ENCODE assay signal across 17 cellular contexts in the genomic region with DNA sequence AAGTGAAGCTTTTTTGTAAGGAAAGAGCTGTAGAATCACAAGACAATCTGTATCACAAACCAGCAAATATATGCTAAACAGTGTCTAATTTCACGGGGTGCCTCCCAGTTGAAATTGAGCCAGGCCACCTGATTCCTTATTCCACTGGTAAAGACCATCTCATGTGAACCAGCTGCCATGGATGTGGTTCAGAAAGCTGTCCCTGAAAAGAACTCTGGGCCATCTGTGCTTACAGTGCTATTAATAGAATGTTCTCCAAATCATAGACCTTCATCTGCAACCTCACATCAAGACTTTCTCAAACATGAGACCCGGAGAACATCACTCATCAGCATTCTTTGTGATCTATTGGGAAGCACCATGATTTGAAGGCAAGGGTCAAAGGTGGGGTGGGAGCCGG.
DNase-seq lines count a peak whose midpoint lies in the region; ATAC-seq, FAIRE-seq and TF ChIP-seq lines count a peak whose summit lies in the region.
"Had no signal": no experiment of that assay in that cellular context is flagged by ENCODE, and none has a peak within 500 bp of the region (broad histone marks: within the 10 kb centered on the region; RNA-seq: fewer than 3 reads in every experiment).

No MANE protein-coding gene starts in this region.

- no peaks in the 10 kb centered on the region for H3K27me3 ChIP-seq in psoas muscle (ENCODE audit: insufficient read depth in 3 of 3, low read length in 2 of 3)
- peaks cover 0 to 3% (median 0%) of the 10 kb centered on the region in 4 donors for H3K27me3 ChIP-seq in pancreas
- H3K27me3 ChIP-seq: BLaER1 had no signal

- H3K9me3 ChIP-seq in psoas muscle = no peaks in the 10 kb centered on the region
- no peaks in the 10 kb centered on the region for H3K9me3 ChIP-seq in pancreas
- H3K9me3 ChIP-seq: BLaER1 had no signal

- H3K36me3 ChIP-seq in psoas muscle (ENCODE audit: insufficient read depth in 1 of 2, low read depth in 1 of 2) (no peaks in the 10 kb centered on the region), pancreas (no peaks in the 10 kb centered on the region)
- H3K36me3 ChIP-seq: BLaER1 had no signal

- H3K27ac ChIP-seq in psoas muscle = no peak overlapping the region
- no peak overlapping the region for H3K27ac ChIP-seq in pancreas
- H3K27ac ChIP-seq: BLaER1 had no signal

- no peaks in the 10 kb centered on the region for H3K9me3 Mint-ChIP-seq in glutamatergic neuron (ENCODE audit: unreplicated experiment)
- H3K9me3 Mint-ChIP-seq: CD8-positive, alpha-beta memory T cell; HFFc6 had no signal

- H3K4me1 ChIP-seq in psoas muscle (peaks cover 12% of the 10 kb centered on the region), pancreas (no peaks in the 10 kb centered on the region)
- H3K4me1 ChIP-seq: BLaER1 had no signal

- peak; percentile 25 to 70 for DNase-seq in NCI-H524 (lab: John Stamatoyannopoulos, UW)
- DNase-seq in NCI-H524 treated with DMSO at 0.1 percent for 48 hours (lab: John Stamatoyannopoulos, UW) = no peak
- no peak for DNase-seq in glutamatergic neuron
- no peak for DNase-seq in psoas muscle
- DNase-seq in RPMI8226 = no peak
- no peak for DNase-seq in pancreas
- DNase-seq in stimulated activated CD4-positive, alpha-beta T cell treated with anti-CD3 and anti-CD28 coated beads, Interleukin-12 subunit alpha, Interleukin-12 subunit beta, amount 100 ng/mL, for 4 hours = no peak
- DNase-seq: 8988T; AML-193; CD8-positive, alpha-beta memory T cell; DMS79; HCEC 1CT; HFFc6 had no signal

- intact Hi-C loops in psoas muscle (cut with DNase I) = no loop called here
- intact Hi-C loops in pancreas (cut with DNase I) = no loop called here

- H3K27ac Mint-ChIP-seq in glutamatergic neuron (ENCODE audit: unreplicated experiment) = peak overlapping the region; percentile 15
- H3K27ac Mint-ChIP-seq: CD8-positive, alpha-beta memory T cell; HFFc6 had no signal

- TF ChIP-seq CTCF in glutamatergic neuron (IDR thresholded peaks at IDR 0.05; ENCODE audit: partially characterized antibody, unreplicated experiment) (no peak), psoas muscle (IDR thresholded peaks at IDR 0.05) (no peak), pancreas (IDR thresholded peaks at IDR 0.05) (no peak)

- H3K27me3 Mint-ChIP-seq in glutamatergic neuron (ENCODE audit: unreplicated experiment) = no peaks in the 10 kb centered on the region

- no peak overlapping the region for H3K4me3 Mint-ChIP-seq in glutamatergic neuron (ENCODE audit: unreplicated experiment)
- H3K4me3 Mint-ChIP-seq: CD8-positive, alpha-beta memory T cell; HFFc6 had no signal

- peak; percentile 37 to 80 (median 68) for ATAC-seq in psoas muscle
- ATAC-seq in pancreas = no peak

- H3K36me3 Mint-ChIP-seq in glutamatergic neuron (ENCODE audit: unreplicated experiment) = no peaks in the 10 kb centered on the region
- H3K36me3 Mint-ChIP-seq: CD8-positive, alpha-beta memory T cell had no signal

- H3K4me1 Mint-ChIP-seq in glutamatergic neuron (ENCODE audit: low read depth, unreplicated experiment) = peaks cover 4% of the 10 kb centered on the region

- 23 to 27% (median 26%) methylated on average over 3 of the region's 3 CpGs for WGBS in psoas muscle, 3 donors
- 57 to 67% methylated on average over 3 of the region's 3 CpGs for WGBS in pancreas, 2 donors

- no peak for FAIRE-seq in pancreas (lab: Jason Lieb, UNC)
- FAIRE-seq: G401.6, GM12891, H1 had no signal

- H3K4me3 ChIP-seq in psoas muscle = no peak overlapping the region
- H3K4me3 ChIP-seq in pancreas = no peak overlapping the region
- H3K4me3 ChIP-seq: BLaER1 had no signal

Comparison
In these comparisons a context has a peak if more than half of its experiments do, and no peak if none do; other contexts are left out.
1. DNase-seq: peak in NCI-H524 (2 of 2); none in NCI-H524 treated with DMSO at 0.1 percent for 48 hours (single experiment), glutamatergic neuron (single experiment), psoas muscle (0 of 2), RPMI8226 (single experiment), pancreas (0 of 6) and stimulated activated CD4-positive, alpha-beta T cell treated with anti-CD3 and anti-CD28 coated beads, Interleukin-12 subunit alpha, Interleukin-12 subunit beta, amount 100 ng/mL, for 4 hours (single experiment).
2. ATAC-seq: peak in psoas muscle (4 of 4); none in pancreas (0 of 4).